ENCODE assay signal across 8 cellular contexts in genomic region chr3:11642455-11643162, GRCh38. TPM values are rescaled to one million over a fixed set of nuclear protein-coding genes. Genes with fewer than 3 reads are reported as not detected.
DNase-seq lines count a peak whose midpoint lies in the region; ATAC-seq, FAIRE-seq and TF ChIP-seq lines count a peak whose summit lies in the region.

No MANE protein-coding gene starts in this region.

- H3K27ac Mint-ChIP-seq in Caco-2 (ENCODE audit: unreplicated experiment) = peak overlapping the region; percentile 69

- DNase-seq in Caco-2 = peak in 1 of 2 experiments; percentile 39
- DNase-seq in SHP77 (lab: John Stamatoyannopoulos, UW) = peak; percentile 67 to 75
- peak; percentile 33 for DNase-seq in activated gamma-delta T cell treated with anti-CD3 and anti-CD28 coated beads, Interleukin-2, amount 50 U/mL, for 16 hours (ENCODE audit: low read depth)
- peak; percentile 31 to 65 for DNase-seq in frontal cortex (ENCODE audit: low spot score in 2 of 2)

- no peak for TF ChIP-seq CTCF in Caco-2 (IDR thresholded peaks at IDR 0.05; ENCODE audit: insufficient read depth in 1 of 2, low read depth in 1 of 2, low read length in 1 of 2, severe bottlenecking in 1 of 2, unreplicated experiment in 1 of 2)
- no peak for TF ChIP-seq CTCF in neutrophil (IDR thresholded peaks at IDR 0.05)

- no TSS peak for BruUV-seq in Caco-2 (replicated peaks; lab: Mats Ljungman, UMichigan)

- H3K36me3 Mint-ChIP-seq in Caco-2 (ENCODE audit: insufficient read depth, unreplicated experiment) = peaks cover 27% of the 10 kb centered on the region

- FAIRE-seq in frontal cortex (lab: Jason Lieb, UNC) = no peak

- H3K27me3 ChIP-seq in Caco-2 (replicated peaks; ENCODE audit: control insufficient read depth, insufficient read depth, low read length) (no peaks in the 10 kb centered on the region), neutrophil (no peaks in the 10 kb centered on the region)

- intact Hi-C loops in Caco-2 (cut with micrococcal nuclease; ENCODE audit: unreplicated experiment) = loop anchor here (1.0 to 2.0 kb wide), 3 partner anchors 24 to 76 kb away; no protein-coding TSS in a partner anchor

- H3K9me3 Mint-ChIP-seq in Caco-2 (ENCODE audit: unreplicated experiment) = no peaks in the 10 kb centered on the region

- peaks cover 8% of the 10 kb centered on the region for H3K4me1 Mint-ChIP-seq in Caco-2 (ENCODE audit: low read depth, unreplicated experiment)

- POLR2A ChIA-PET in Caco-2 (lab: Charles Lee) = no interaction called here

- H3K4me3 Mint-ChIP-seq in Caco-2 (ENCODE audit: unreplicated experiment) = peak overlapping the region; percentile 72

- peak; percentile 61 for ATAC-seq in GM19463 (IDR thresholded peaks at IDR 0.05; ENCODE audit: unreplicated experiment)
- ATAC-seq in HG03575 (IDR thresholded peaks at IDR 0.05; ENCODE audit: extremely low read depth, insufficient number of reproducible peaks, low FRiP score, unreplicated experiment) = peak; percentile 28

- CTCF ChIA-PET in Caco-2 (lab: Charles Lee) = interaction anchor here (1.6 kb wide), 1 partner anchor 263 kb away, joined by 12 read pairs; no protein-coding TSS in a partner anchor

- H3K36me3 ChIP-seq in Caco-2 (ENCODE audit: control insufficient read depth, insufficient read depth, low read length) = no peaks in the 10 kb centered on the region; the same call in 1 of the 2 replicates
- H3K36me3 ChIP-seq in neutrophil = no peaks in the 10 kb centered on the region

- H3K9me3 ChIP-seq in Caco-2 (no peaks in the 10 kb centered on the region), neutrophil (no peaks in the 10 kb centered on the region)

- H3K4me1 ChIP-seq in Caco-2 (0 out of 2 replicates have a peak, but pooled peaks cover 4% of the 10 kb centered on the region), neutrophil (ENCODE audit: control insufficient read depth in 1 of 2, insufficient read depth in 1 of 2, low read depth in 1 of 2, low read length in 1 of 2) (peaks cover 10 to 23% of the 10 kb centered on the region in 2 experiments)

- H3K27me3 Mint-ChIP-seq in Caco-2 (ENCODE audit: insufficient read depth, unreplicated experiment) = no peaks in the 10 kb centered on the region

- peak overlapping the region; percentile 77 for H3K4me3 ChIP-seq in Caco-2 (ENCODE audit: low read depth, low read length)
- H3K4me3 ChIP-seq in neutrophil (ENCODE audit: low read depth in 1 of 2, low read length in 1 of 2) = peak overlapping the region; percentile 75 to 76

- peak overlapping the region; percentile 90 for H3K27ac ChIP-seq in neutrophil
- peak overlapping the region; percentile 79 for H3K27ac ChIP-seq in temporal lobe (ENCODE audit: low read depth, low read length)

RNA-seq across cellular contexts. Expression of gene VGLL4, which starts 1.1 kb away (rescaled TPM):
- total RNA-seq in Caco-2 (2022) (42.8 and 46.1 TPM in 2 replicates), frontal cortex (83.2 TPM), temporal lobe (69.3 TPM)
